Comparison of ENCODE assay signal across 36 cellular contexts in the genomic region with DNA sequence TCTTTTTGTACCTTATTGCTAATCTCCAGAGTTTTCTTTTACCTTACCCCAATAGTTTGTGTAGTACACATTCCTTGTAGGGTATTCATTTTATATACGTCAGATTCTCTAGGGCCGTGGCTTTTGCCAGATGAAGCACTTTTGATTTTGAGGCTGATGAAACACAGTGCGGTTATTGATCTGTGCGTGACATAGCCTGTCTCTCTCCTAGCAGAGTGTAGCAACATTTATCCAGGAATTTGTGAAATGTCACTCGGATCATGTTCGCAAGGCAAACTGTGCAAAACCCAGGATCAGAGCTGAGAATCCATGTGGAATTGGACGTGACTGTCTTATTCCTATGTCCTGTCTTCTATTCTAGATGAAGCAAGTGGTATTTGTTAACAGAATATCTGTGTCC.
"Had no signal": no experiment of that assay in that cellular context is flagged by ENCODE, and none has a peak within 500 bp of the region (broad histone marks: within the 10 kb centered on the region; RNA-seq: fewer than 3 reads in every experiment).

No MANE protein-coding gene starts in this region.

- H3K4me1 ChIP-seq: ascending aorta had no signal

- H3K4me1 Mint-ChIP-seq: activated B cell treated with CpG ODN at 0.5 μM for 24 hours; activated CD4-positive, alpha-beta T cell treated with anti-CD3 and anti-CD28 coated beads, Interleukin-2, amount 10 ng/mL, durations not matched to agents 24 days and 14 days; activated naive CD8-positive, alpha-beta T cell treated with anti-CD3 and anti-CD28 coated beads, Interleukin-2, amount 10 ng/mL, durations not matched to agents 7 days and 5 days; activated naive CD8-positive, alpha-beta T cell treated with anti-CD3 and anti-CD28 coated beads, Interleukin-2, amount 50 U/mL, for 24 hours; activated T-helper 17 cell treated with anti-CD3 and anti-CD28 coated beads, Interleukin-2, amount 50 U/mL, for 72 hours; brain; central memory CD8-positive, alpha-beta T cell had no signal

- H3K27me3 Mint-ChIP-seq: activated B cell treated with CpG ODN at 0.5 μM for 24 hours; activated CD4-positive, alpha-beta memory T cell treated with anti-CD3 and anti-CD28 coated beads for 36 hours; activated CD4-positive, alpha-beta T cell treated with anti-CD3 and anti-CD28 coated beads, Interleukin-2, amount 10 ng/mL, durations not matched to agents 24 days and 14 days; activated CD8-positive, alpha-beta T cell treated with anti-CD3 and anti-CD28 coated beads for 36 hours; activated naive CD8-positive, alpha-beta T cell; activated naive CD8-positive, alpha-beta T cell treated with anti-CD3 and anti-CD28 coated beads, Interleukin-2, amount 10 ng/mL, durations not matched to agents 7 days and 5 days; activated naive CD8-positive, alpha-beta T cell treated with anti-CD3 and anti-CD28 coated beads, Interleukin-2, amount 50 U/mL, for 24 hours; activated T-helper 17 cell treated with anti-CD3 and anti-CD28 coated beads, Interleukin-2, amount 50 U/mL, for 72 hours; brain; central memory CD8-positive, alpha-beta T cell had no signal

- H3K36me3 Mint-ChIP-seq: activated CD4-positive, alpha-beta memory T cell treated with anti-CD3 and anti-CD28 coated beads for 36 hours; activated naive CD8-positive, alpha-beta T cell treated with anti-CD3 and anti-CD28 coated beads, Interleukin-2, amount 10 ng/mL, durations not matched to agents 7 days and 5 days had no signal

- H3K27ac Mint-ChIP-seq: activated B cell treated with CpG ODN at 0.5 μM for 24 hours; activated CD4-positive, alpha-beta memory T cell treated with anti-CD3 and anti-CD28 coated beads for 36 hours; activated CD4-positive, alpha-beta T cell treated with anti-CD3 and anti-CD28 coated beads, Interleukin-2, amount 10 ng/mL, durations not matched to agents 24 days and 14 days; activated CD8-positive, alpha-beta T cell treated with anti-CD3 and anti-CD28 coated beads for 36 hours; activated naive CD4-positive, alpha-beta T cell treated with anti-CD3 and anti-CD28 coated beads for 36 hours; activated naive CD8-positive, alpha-beta T cell; activated naive CD8-positive, alpha-beta T cell treated with anti-CD3 and anti-CD28 coated beads, Interleukin-2, amount 10 ng/mL, durations not matched to agents 7 days and 5 days; activated naive CD8-positive, alpha-beta T cell treated with anti-CD3 and anti-CD28 coated beads, Interleukin-2, amount 50 U/mL, for 24 hours; activated T-cell treated with anti-CD3 and anti-CD28 coated beads, Interleukin-2, amount 50 U/mL, for 72 hours; activated T-helper 1 cell treated with anti-CD3 and anti-CD28 coated beads, Interleukin-12 subunit alpha, Interleukin-12 subunit beta, Interleukin-2, Interleukin-4 antibody, amounts not matched to agents 30 ng/mL and 10 ng/mL and 1 ng/mL, durations not matched to agents 14 hours and 24 hours and 36 hours; activated T-helper 17 cell treated with anti-CD3 and anti-CD28 coated beads, Interleukin-2, amount 50 U/mL, for 72 hours; brain; T-helper 1 cell treated with Interleukin-12 subunit alpha and Interleukin-12 subunit beta and Interleukin-4 antibody, amounts not matched to agents 30 μg/mL and 1 μg/mL, for 36 hours; T-helper 2 cell treated with Interferon-gamma antibody and Interleukin-4, amounts not matched to agents 5 μg/mL and 100 μg/mL, for 36 hours had no signal

- ATAC-seq: activated CD8-positive, alpha-beta T cell treated with anti-CD3 and anti-CD28 coated beads for 36 hours; activated naive CD8-positive, alpha-beta T cell treated with anti-CD3 and anti-CD28 coated beads, Interleukin-2, amount 50 U/mL, for 24 hours; activated T-cell treated with anti-CD3 and anti-CD28 coated beads, Interleukin-2, amount 50 U/mL, for 4 hours; activated T-cell treated with anti-CD3 and anti-CD28 coated beads, Interleukin-2, amount 50 U/mL, for 72 hours; activated T-helper 17 cell treated with anti-CD3 and anti-CD28 coated beads, Interleukin-2, amount 50 U/mL, for 72 hours had no signal

- H3K27me3 ChIP-seq: ascending aorta, cardiac muscle cell had no signal

- DNase-seq: activated B cell treated with CpG ODN at 0.5 μM for 24 hours; activated CD4-positive, alpha-beta memory T cell treated with anti-CD3 and anti-CD28 coated beads for 36 hours; activated CD4-positive, alpha-beta T cell treated with anti-CD3 and anti-CD28 coated beads for 4 hours; activated CD4-positive, alpha-beta T cell treated with anti-CD3 and anti-CD28 coated beads, Interleukin-2, amount 10 ng/mL, durations not matched to agents 24 days and 14 days; activated CD4-positive, alpha-beta T cell treated with anti-CD3 and anti-CD28 coated beads, Interleukin-2, amount 50 U/mL, for 1 hour; activated CD4-positive, alpha-beta T cell treated with anti-CD3 and anti-CD28 coated beads, Interleukin-2, amount 50 U/mL, for 4 hours; activated CD4-positive, CD25-positive, alpha-beta regulatory T cell treated with anti-CD3 and anti-CD28 coated beads, Interleukin-2, amount 50 U/mL, for 72 hours; activated CD8-positive, alpha-beta memory T cell treated with anti-CD3 and anti-CD28 coated beads, Interleukin-2, amount 50 U/mL, for 4 hours; activated CD8-positive, alpha-beta T cell treated with anti-CD3 and anti-CD28 coated beads for 36 hours; activated effector memory CD4-positive, alpha-beta T cell treated with anti-CD3 and anti-CD28 coated beads, Interleukin-2, amount 50 U/mL, for 16 hours; activated gamma-delta T cell treated with Interleukin-2 at 50 U/mL for 16 hours; activated naive CD4-positive, alpha-beta T cell; activated naive CD4-positive, alpha-beta T cell treated with anti-CD3 and anti-CD28 coated beads for 36 hours; activated naive CD4-positive, alpha-beta T cell treated with anti-CD3 and anti-CD28 coated beads, Interleukin-2, amount 50 U/mL, for 16 hours; activated naive CD8-positive, alpha-beta T cell treated with anti-CD3 and anti-CD28 coated beads, Interleukin-2, amount 10 ng/mL, durations not matched to agents 7 days and 5 days; activated naive CD8-positive, alpha-beta T cell treated with anti-CD3 and anti-CD28 coated beads, Interleukin-2, amount 50 U/mL, for 24 hours; activated T-cell treated with anti-CD3 and anti-CD28 coated beads for 4 hours; activated T-cell treated with anti-CD3 and anti-CD28 coated beads, Interleukin-2, amount 50 U/mL, for 1 hour; activated T-cell treated with anti-CD3 and anti-CD28 coated beads, Interleukin-2, amount 50 U/mL, for 4 hours; activated T-cell treated with anti-CD3 and anti-CD28 coated beads, Interleukin-2, amount 50 U/mL, for 72 hours; amygdala; anterior cingulate cortex; caudate nucleus; T-helper 1 cell; T-helper 2 cell; T-helper 9 cell had no signal

- H3K4me3 ChIP-seq: ascending aorta, cardiac muscle cell had no signal

- H3K27ac ChIP-seq: ascending aorta, cardiac muscle cell, VCaP had no signal

- H3K4me3 Mint-ChIP-seq: activated B cell treated with CpG ODN at 0.5 μM for 24 hours; activated CD4-positive, alpha-beta memory T cell treated with anti-CD3 and anti-CD28 coated beads for 36 hours; activated CD4-positive, alpha-beta T cell treated with anti-CD3 and anti-CD28 coated beads, Interleukin-2, amount 10 ng/mL, durations not matched to agents 24 days and 14 days; activated CD8-positive, alpha-beta T cell treated with anti-CD3 and anti-CD28 coated beads for 36 hours; activated naive CD4-positive, alpha-beta T cell treated with anti-CD3 and anti-CD28 coated beads for 36 hours; activated naive CD8-positive, alpha-beta T cell; activated naive CD8-positive, alpha-beta T cell treated with anti-CD3 and anti-CD28 coated beads, Interleukin-2, amount 10 ng/mL, durations not matched to agents 7 days and 5 days; activated naive CD8-positive, alpha-beta T cell treated with anti-CD3 and anti-CD28 coated beads, Interleukin-2, amount 50 U/mL, for 24 hours; activated T-cell treated with anti-CD3 and anti-CD28 coated beads, Interleukin-2, amount 50 U/mL, for 4 hours; activated T-cell treated with anti-CD3 and anti-CD28 coated beads, Interleukin-2, amount 50 U/mL, for 72 hours; activated T-helper 1 cell treated with anti-CD3 and anti-CD28 coated beads, Interleukin-12 subunit alpha, Interleukin-12 subunit beta, Interleukin-2, Interleukin-4 antibody, amounts not matched to agents 30 ng/mL and 10 ng/mL and 1 ng/mL, durations not matched to agents 14 hours and 24 hours and 36 hours; activated T-helper 17 cell treated with anti-CD3 and anti-CD28 coated beads, Interleukin-2, amount 50 U/mL, for 72 hours; brain; central memory CD8-positive, alpha-beta T cell; T-helper 1 cell treated with Interleukin-12 subunit alpha and Interleukin-12 subunit beta and Interleukin-4 antibody, amounts not matched to agents 30 μg/mL and 1 μg/mL, for 36 hours; T-helper 2 cell treated with Interferon-gamma antibody and Interleukin-4, amounts not matched to agents 5 μg/mL and 100 μg/mL, for 36 hours had no signal

- H3K36me3 ChIP-seq: ascending aorta, cardiac muscle cell had no signal
